In genomic region chr11:116556483-116556882, GRCh38 we compare ENCODE assay signal across 29 cellular contexts.
"Had no signal": no experiment of that assay in that cellular context is flagged by ENCODE, and none has a peak within 500 bp of the region (broad histone marks: within the 10 kb centered on the region; RNA-seq: fewer than 3 reads in every experiment).

No MANE protein-coding gene starts in this region.

- H3K36me3 ChIP-seq: stomach, suprapubic skin, thoracic aorta, thyroid gland, tibial artery, tibial nerve, transverse colon, upper lobe of left lung, upper lobe of right lung, uterus, vagina had no signal

- H3K4me1 ChIP-seq: stomach, suprapubic skin, testis, thyroid gland, tibial artery, tibial nerve, transverse colon, upper lobe of left lung, upper lobe of right lung, uterus, vagina had no signal

- DNase-seq: stimulated activated CD4-positive, alpha-beta T cell treated with anti-CD3 and anti-CD28 coated beads, Interleukin-2, amount 100 ng/mL, for 48 hours; stimulated activated CD4-positive, alpha-beta T cell treated with anti-CD3 and anti-CD28 coated beads, Interleukin-4, amount 100 ng/mL, for 1 hour; stimulated activated CD4-positive, alpha-beta T cell treated with anti-CD3 and anti-CD28 coated beads, Interleukin-4, amount 100 ng/mL, for 24 hours; stimulated activated CD4-positive, alpha-beta T cell treated with anti-CD3 and anti-CD28 coated beads, Interleukin-4, amount 100 ng/mL, for 4 hours; stimulated activated CD8-positive, alpha-beta memory T cell treated with anti-CD3 and anti-CD28 coated beads, Interleukin-4, amount 100 ng/mL, for 48 hours; stimulated activated naive B cell treated with anti-CD40 and anti-IgM and Interleukin-4, amounts not matched to agents 10 μg/mL and 1 μg/mL and 100 μg/mL, for 72 hours; stimulated activated naive CD4-positive, alpha-beta T cell; stimulated activated naive CD4-positive, alpha-beta T cell treated with Interleukin-2 at 50 U/mL for 16 hours; stimulated activated naive CD8-positive, alpha-beta T cell treated with anti-CD3 and anti-CD28 coated beads, Interleukin-15, amount 100 ng/mL, for 72 hours; stimulated activated naive CD8-positive, alpha-beta T cell treated with anti-CD3 and anti-CD28 coated beads, Interleukin-15, Interleukin-2, amounts not matched to agents 100 U/mL and 50 U/mL, for 24 hours; stomach; substantia nigra; testis; thyroid gland; tibial artery; transverse colon; trophoblast cell; upper lobe of left lung; upper lobe of right lung; uterus had no signal

- H3K4me3 Mint-ChIP-seq: stimulated activated effector memory CD8-positive, alpha-beta T cell treated with anti-CD3 and anti-CD28 coated beads, Interleukin-12 subunit alpha, Interleukin-12 subunit beta, amount 100 ng/mL, for 72 hours; stimulated activated memory B cell treated with anti-CD40 and anti-IgM and Interleukin-4, amounts not matched to agents 10 μg/mL and 1 μg/mL and 100 μg/mL, for 72 hours; stimulated activated naive B cell treated with anti-CD40 and anti-IgM and Interleukin-4, amounts not matched to agents 10 μg/mL and 1 μg/mL and 100 μg/mL, for 72 hours; stimulated activated naive CD8-positive, alpha-beta T cell treated with anti-CD3 and anti-CD28 coated beads, Interleukin-15, amount 100 ng/mL, for 72 hours; stimulated activated naive CD8-positive, alpha-beta T cell treated with anti-CD3 and anti-CD28 coated beads, Interleukin-15, Interleukin-2, amounts not matched to agents 100 ng/mL and 50 ng/mL, for 24 hours; type B pancreatic cell had no signal

- ATAC-seq: stimulated activated memory B cell treated with anti-CD40 and anti-IgM and Interleukin-4, amounts not matched to agents 10 μg/mL and 1 μg/mL and 100 μg/mL, for 72 hours; stimulated activated naive B cell treated with anti-CD40 and anti-IgM and Interleukin-4, amounts not matched to agents 10 μg/mL and 1 μg/mL and 100 μg/mL, for 72 hours; stimulated activated naive CD8-positive, alpha-beta T cell treated with anti-CD3 and anti-CD28 coated beads, Interleukin-15, amount 100 ng/mL, for 72 hours; stimulated activated naive CD8-positive, alpha-beta T cell treated with anti-CD3 and anti-CD28 coated beads, Interleukin-15, Interleukin-2, amounts not matched to agents 100 U/mL and 50 U/mL, for 24 hours had no signal

- H3K4me1 Mint-ChIP-seq: stimulated activated effector memory CD8-positive, alpha-beta T cell treated with anti-CD3 and anti-CD28 coated beads, Interleukin-12 subunit alpha, Interleukin-12 subunit beta, amount 100 ng/mL, for 72 hours; stimulated activated memory B cell treated with anti-CD40 and anti-IgM and Interleukin-4, amounts not matched to agents 10 μg/mL and 1 μg/mL and 100 μg/mL, for 72 hours; stimulated activated naive B cell treated with anti-CD40 and anti-IgM and Interleukin-4, amounts not matched to agents 10 μg/mL and 1 μg/mL and 100 μg/mL, for 72 hours; stimulated activated naive CD8-positive, alpha-beta T cell treated with anti-CD3 and anti-CD28 coated beads, Interleukin-15, amount 100 ng/mL, for 72 hours had no signal

- H3K27ac ChIP-seq: stomach, suprapubic skin, testis, thoracic aorta, thyroid gland, tibial artery, tibial nerve, transverse colon, upper lobe of left lung, upper lobe of right lung, uterus, vagina had no signal

- H3K27me3 Mint-ChIP-seq: stimulated activated naive CD8-positive, alpha-beta T cell treated with anti-CD3 and anti-CD28 coated beads, Interleukin-15, Interleukin-2, amounts not matched to agents 100 ng/mL and 50 ng/mL, for 24 hours had no signal

- H3K36me3 Mint-ChIP-seq: stimulated activated effector memory CD8-positive, alpha-beta T cell treated with anti-CD3 and anti-CD28 coated beads, Interleukin-12 subunit alpha, Interleukin-12 subunit beta, amount 100 ng/mL, for 72 hours; stimulated activated naive B cell treated with anti-CD40 and anti-IgM and Interleukin-4, amounts not matched to agents 10 μg/mL and 1 μg/mL and 100 μg/mL, for 72 hours; type B pancreatic cell had no signal

- H3K27me3 ChIP-seq: testis, thyroid gland, tibial nerve, upper lobe of left lung, upper lobe of right lung, uterus, vagina had no signal

- FAIRE-seq: urothelium cell line had no signal

- H3K9me3 ChIP-seq: stomach, suprapubic skin, testis, thoracic aorta, thyroid gland, tibial artery, transverse colon, upper lobe of left lung, upper lobe of right lung, uterus, vagina had no signal

- H3K4me3 ChIP-seq: stomach, suprapubic skin, testis, thoracic aorta, thyroid gland, tibial artery, tibial nerve, transverse colon, upper lobe of left lung, upper lobe of right lung, uterus, vagina had no signal

- H3K27ac Mint-ChIP-seq: stimulated activated memory B cell treated with anti-CD40 and anti-IgM and Interleukin-4, amounts not matched to agents 10 μg/mL and 1 μg/mL and 100 μg/mL, for 72 hours; stimulated activated naive B cell treated with anti-CD40 and anti-IgM and Interleukin-4, amounts not matched to agents 10 μg/mL and 1 μg/mL and 100 μg/mL, for 72 hours; stimulated activated naive CD8-positive, alpha-beta T cell treated with anti-CD3 and anti-CD28 coated beads, Interleukin-15, amount 100 ng/mL, for 72 hours; stimulated activated naive CD8-positive, alpha-beta T cell treated with anti-CD3 and anti-CD28 coated beads, Interleukin-15, Interleukin-2, amounts not matched to agents 100 ng/mL and 50 ng/mL, for 24 hours; type B pancreatic cell had no signal
